ENCODE assay signal across 1 cellular context in genomic region chr2:175807031-175807873, GRCh38.
TF ChIP-seq lines count a peak whose summit lies in the region.

No MANE protein-coding gene starts in this region.

TF ChIP-seq in K562, 482 proteins besides CTCF, POLR2A, EP300 and RAD21 (continued from another document):
- TF ChIP-seq MEIS2 (IDR thresholded peaks at IDR 0.05; ENCODE audit: partially characterized antibody) (peak; percentile 47), ZNF717 (CRISPR knock-in tag; IDR thresholded peaks at IDR 0.05) (no peak)
